Comparison of ENCODE assay signal across 29 cellular contexts in the genomic region with DNA sequence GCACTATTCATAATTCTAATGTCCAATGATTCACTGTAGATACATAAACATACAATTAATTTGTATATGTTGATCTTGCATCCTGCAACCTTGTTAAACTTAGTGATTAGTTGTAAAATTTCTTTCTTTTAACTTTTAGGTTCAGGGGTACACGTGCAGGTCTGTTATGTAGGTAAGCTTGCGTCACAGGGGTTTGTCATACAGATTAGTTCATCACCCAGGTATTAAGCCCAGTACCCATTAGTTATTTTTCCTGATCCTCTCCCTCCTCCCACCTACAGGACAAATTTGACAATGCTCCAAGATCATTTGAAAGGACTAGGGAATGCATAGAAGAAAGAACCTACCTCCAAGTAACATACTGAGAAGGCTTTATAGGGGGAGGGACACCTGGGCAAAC.
"Had no signal": no experiment of that assay in that cellular context is flagged by ENCODE, and none has a peak within 500 bp of the region (broad histone marks: within the 10 kb centered on the region; RNA-seq: fewer than 3 reads in every experiment).

No MANE protein-coding gene starts in this region.

- H3K4me3 ChIP-seq: ascending aorta, cardiac muscle cell had no signal

- H3K27ac ChIP-seq: ascending aorta, cardiac muscle cell, VCaP had no signal

- H3K27me3 ChIP-seq: ascending aorta, cardiac muscle cell had no signal

- H3K4me1 ChIP-seq: ascending aorta had no signal

- H3K36me3 ChIP-seq: ascending aorta, cardiac muscle cell had no signal

- FAIRE-seq: TTC549 had no signal

- DNase-seq: activated B cell treated with CpG ODN at 0.5 μM for 24 hours; activated CD4-positive, alpha-beta memory T cell treated with anti-CD3 and anti-CD28 coated beads for 36 hours; activated CD4-positive, alpha-beta T cell treated with anti-CD3 and anti-CD28 coated beads for 4 hours; activated CD4-positive, alpha-beta T cell treated with anti-CD3 and anti-CD28 coated beads, Interleukin-2, amount 10 ng/mL, durations not matched to agents 24 days and 14 days; activated CD4-positive, alpha-beta T cell treated with anti-CD3 and anti-CD28 coated beads, Interleukin-2, amount 50 U/mL, for 1 hour; activated CD4-positive, alpha-beta T cell treated with anti-CD3 and anti-CD28 coated beads, Interleukin-2, amount 50 U/mL, for 4 hours; activated CD4-positive, CD25-positive, alpha-beta regulatory T cell treated with anti-CD3 and anti-CD28 coated beads, Interleukin-2, amount 50 U/mL, for 72 hours; activated CD8-positive, alpha-beta memory T cell treated with anti-CD3 and anti-CD28 coated beads, Interleukin-2, amount 50 U/mL, for 4 hours; activated CD8-positive, alpha-beta T cell treated with anti-CD3 and anti-CD28 coated beads for 36 hours; activated effector memory CD4-positive, alpha-beta T cell treated with Interleukin-2 at 50 U/mL for 16 hours; activated gamma-delta T cell; activated naive CD4-positive, alpha-beta T cell treated with anti-CD3 and anti-CD28 coated beads, Interleukin-2, amount 10 ng/mL, durations not matched to agents 7 days and 5 days; activated naive CD4-positive, alpha-beta T cell treated with Interleukin-2 at 50 U/mL for 16 hours; activated naive CD8-positive, alpha-beta T cell treated with anti-CD3 and anti-CD28 coated beads, Interleukin-2, amount 10 ng/mL, durations not matched to agents 7 days and 5 days; activated naive CD8-positive, alpha-beta T cell treated with anti-CD3 and anti-CD28 coated beads, Interleukin-2, amount 50 U/mL, for 24 hours; activated T-cell treated with anti-CD3 and anti-CD28 coated beads for 4 hours; activated T-cell treated with anti-CD3 and anti-CD28 coated beads, Interleukin-2, amount 50 U/mL, for 1 hour; activated T-cell treated with anti-CD3 and anti-CD28 coated beads, Interleukin-2, amount 50 U/mL, for 4 hours; amygdala; anterior cingulate cortex; caudate nucleus; cerebellar nuclear complex; T-cell; T-helper 17 cell; T-helper 9 cell had no signal
